In the genomic region with DNA sequence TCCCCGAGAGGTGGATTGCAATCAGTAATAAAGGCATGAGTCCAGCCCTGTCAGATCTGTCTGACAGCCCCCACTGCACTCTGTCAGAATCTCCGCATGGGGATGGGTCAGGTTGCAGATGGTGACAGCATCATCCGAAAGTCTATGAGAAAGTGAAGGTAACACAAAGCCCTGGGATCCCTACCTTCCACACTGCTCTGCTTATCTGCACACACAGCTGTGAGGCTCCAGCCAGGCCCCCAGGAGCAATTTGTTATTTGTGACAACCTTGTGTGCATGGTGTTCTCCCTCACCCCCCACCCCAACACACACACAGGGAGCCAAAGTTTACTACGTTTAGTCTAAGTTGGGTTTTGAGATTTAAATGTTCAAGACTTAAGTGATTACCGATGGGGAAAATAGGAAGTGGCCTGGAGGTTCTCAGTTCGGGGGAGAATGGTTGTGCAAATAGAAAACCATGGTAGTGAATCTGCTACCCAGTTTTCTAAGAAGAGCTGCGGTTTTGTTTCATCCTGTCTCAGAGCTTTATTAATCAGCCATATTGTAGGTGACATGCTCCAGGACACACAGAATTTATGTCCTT, we compare ENCODE assay signal across 9 cellular contexts.
A peak's percentile ranks its signal among the peaks of the same experiment; 100 is the strongest.
DNase-seq lines count a peak whose midpoint lies in the region; ATAC-seq and TF ChIP-seq lines count a peak whose summit lies in the region.
"Had no signal": no experiment of that assay in that cellular context is flagged by ENCODE, and none has a peak within 500 bp of the region (broad histone marks: within the 10 kb centered on the region; RNA-seq: fewer than 3 reads in every experiment).

No MANE protein-coding gene starts in this region.

- CTCF ChIA-PET in activated CD4-positive, alpha-beta T cell treated with anti-CD3 and anti-CD28 coated beads, Interleukin-2, amount 10 ng/mL, durations not matched to agents 7 days and 5 days (lab: Charles Lee), result interaction anchor here (0.8 to 3.0 kb wide), 10 partner anchors 8 to 82 kb away, joined by 3 to 24 read pairs (median 4); no protein-coding TSS in a partner anchor
- CTCF ChIA-PET in Caco-2 (lab: Charles Lee), result interaction anchor here (0.6 to 2.7 kb wide), 5 partner anchors 12 to 459 kb away, joined by 3 to 23 read pairs (median 6); partner anchors contain the start of gene POC5

- H3K4me1 ChIP-seq in Caco-2, result no peaks in the 10 kb centered on the region

- peaks cover 2% of the 10 kb centered on the region for H3K36me3 Mint-ChIP-seq in activated CD4-positive, alpha-beta T cell treated with anti-CD3 and anti-CD28 coated beads, Interleukin-2, amount 10 ng/mL, durations not matched to agents 7 days and 5 days (ENCODE audit: low read depth)
- no peaks in the 10 kb centered on the region for H3K36me3 Mint-ChIP-seq in Caco-2 (ENCODE audit: insufficient read depth, unreplicated experiment)

- peaks cover 40% of the 10 kb centered on the region for H3K4me1 Mint-ChIP-seq in activated CD4-positive, alpha-beta T cell treated with anti-CD3 and anti-CD28 coated beads, Interleukin-2, amount 10 ng/mL, durations not matched to agents 7 days and 5 days
- H3K4me1 Mint-ChIP-seq in Caco-2 (ENCODE audit: low read depth, unreplicated experiment), result no peaks in the 10 kb centered on the region

- no peak overlapping the region for H3K9ac ChIP-seq in SK-N-MC (ENCODE audit: insufficient read length)
- H3K9ac ChIP-seq: KMS-11 had no signal

- H3K27me3 Mint-ChIP-seq in activated CD4-positive, alpha-beta T cell treated with anti-CD3 and anti-CD28 coated beads, Interleukin-2, amount 10 ng/mL, durations not matched to agents 7 days and 5 days, result no peaks in the 10 kb centered on the region
- no peaks in the 10 kb centered on the region for H3K27me3 Mint-ChIP-seq in Caco-2 (ENCODE audit: insufficient read depth, unreplicated experiment)

- ATAC-seq in HG02870 (IDR thresholded peaks at IDR 0.05; ENCODE audit: unreplicated experiment), result peak; percentile 60
- no peak for ATAC-seq in left lobe of liver

- DNase-seq in activated CD4-positive, alpha-beta T cell treated with anti-CD3 and anti-CD28 coated beads, Interleukin-2, amount 10 ng/mL, durations not matched to agents 7 days and 5 days, result peak; percentile 50
- no peak for DNase-seq in activated CD4-positive, alpha-beta T cell treated with anti-CD3 and anti-CD28 coated beads for 1 hour
- DNase-seq in SK-N-MC (ENCODE audit: low read depth, low spot score) (no peak), left lobe of liver (ENCODE audit: low spot score) (no peak), HT-29 (ENCODE audit: low spot score) (no peak), Caco-2 (no peak)
- DNase-seq in stimulated activated CD8-positive, alpha-beta memory T cell treated with anti-CD3 and anti-CD28 coated beads, Interleukin-4, amount 100 ng/mL, for 48 hours, result peak; percentile 39

- H3K9me3 ChIP-seq in SK-N-MC (ENCODE audit: low read depth, low read length), result no peaks in the 10 kb centered on the region
- no peaks in the 10 kb centered on the region for H3K9me3 ChIP-seq in Caco-2

- no peaks in the 10 kb centered on the region for H3K9me3 Mint-ChIP-seq in activated CD4-positive, alpha-beta T cell treated with anti-CD3 and anti-CD28 coated beads, Interleukin-2, amount 10 ng/mL, durations not matched to agents 7 days and 5 days
- no peaks in the 10 kb centered on the region for H3K9me3 Mint-ChIP-seq in Caco-2 (ENCODE audit: unreplicated experiment)

- BruUV-seq in Caco-2 (replicated peaks; lab: Mats Ljungman, UMichigan), result no TSS peak

- peak overlapping the region; percentile 48 for H3K4me3 Mint-ChIP-seq in activated CD4-positive, alpha-beta T cell treated with anti-CD3 and anti-CD28 coated beads, Interleukin-2, amount 10 ng/mL, durations not matched to agents 7 days and 5 days
- H3K4me3 Mint-ChIP-seq in Caco-2 (ENCODE audit: unreplicated experiment), result no peak overlapping the region

- peak overlapping the region; percentile 89 for H3K27ac Mint-ChIP-seq in activated CD4-positive, alpha-beta T cell treated with anti-CD3 and anti-CD28 coated beads, Interleukin-2, amount 10 ng/mL, durations not matched to agents 7 days and 5 days
- H3K27ac Mint-ChIP-seq in Caco-2 (ENCODE audit: unreplicated experiment), result no peak overlapping the region

- H3K27me3 ChIP-seq in Caco-2 (replicated peaks; ENCODE audit: control insufficient read depth, insufficient read depth, low read length), result no peaks in the 10 kb centered on the region

- intact Hi-C loops in Caco-2 (cut with micrococcal nuclease; ENCODE audit: unreplicated experiment), result loop anchor here (2.0 to 10.0 kb wide), 4 partner anchors 79 to 441 kb away; no protein-coding TSS in a partner anchor

- H3K36me3 ChIP-seq in SK-N-MC (ENCODE audit: insufficient read depth, low read length) (no peaks in the 10 kb centered on the region), Caco-2 (ENCODE audit: control insufficient read depth, insufficient read depth, low read length) (no peaks in the 10 kb centered on the region)

- TF ChIP-seq CTCF in Caco-2 (IDR thresholded peaks at IDR 0.05; ENCODE audit: insufficient read depth in 1 of 2, low read depth in 1 of 2, low read length in 1 of 2, severe bottlenecking in 1 of 2, unreplicated experiment in 1 of 2), result no peak

- H3K4me3 ChIP-seq in SK-N-MC (no peak overlapping the region), Caco-2 (ENCODE audit: low read depth, low read length) (no peak overlapping the region)

- H3K27ac ChIP-seq in SK-N-MC, result peak overlapping the region; percentile 23; the same call in 1 of the 2 replicates
- H3K27ac ChIP-seq: KMS-11 had no signal

- POLR2A ChIA-PET in activated CD4-positive, alpha-beta T cell treated with anti-CD3 and anti-CD28 coated beads, Interleukin-2, amount 10 ng/mL, durations not matched to agents 7 days and 5 days (lab: Charles Lee), result no interaction called here
- POLR2A ChIA-PET in Caco-2 (lab: Charles Lee), result no interaction called here

Comparison
In these comparisons a context has a peak if more than half of its experiments do, and no peak if none do; other contexts are left out.
1. DNase-seq: peak in activated CD4-positive, alpha-beta T cell treated with anti-CD3 and anti-CD28 coated beads, Interleukin-2, amount 10 ng/mL, durations not matched to agents 7 days and 5 days (single experiment) and stimulated activated CD8-positive, alpha-beta memory T cell treated with anti-CD3 and anti-CD28 coated beads, Interleukin-4, amount 100 ng/mL, for 48 hours (single experiment); none in activated CD4-positive, alpha-beta T cell treated with anti-CD3 and anti-CD28 coated beads for 1 hour (single experiment), SK-N-MC (single experiment), left lobe of liver (single experiment), HT-29 (single experiment) and Caco-2 (0 of 2).